Comparison of ENCODE assay signal across 2 cellular contexts in genomic region chr5:34957299-34957698, GRCh38.
TF ChIP-seq lines count a peak whose summit lies in the region.

No MANE protein-coding gene starts in this region.

TF ChIP-seq in liver, 16 proteins besides CTCF, POLR2A, EP300 and RAD21:
- TF ChIP-seq NR2F2 (IDR thresholded peaks at IDR 0.05) (peak; percentile 71), HNF4A (conservative IDR thresholded peaks at IDR 0.05) (peak; percentile 31 to 43), SP1 (IDR thresholded peaks at IDR 0.05) (no peak), RXRA (IDR thresholded peaks at IDR 0.05) (peak; percentile 65 to 73), TAF1 (conservative IDR thresholded peaks at IDR 0.05) (no peak)

TF ChIP-seq in HepG2, 621 proteins besides CTCF, POLR2A, EP300 and RAD21:
- TF ChIP-seq KLF6 (CRISPR knock-in tag; IDR thresholded peaks at IDR 0.05) (no peak), FOXO1 (CRISPR knock-in tag; IDR thresholded peaks at IDR 0.05) (no peak), KMT2A (CRISPR knock-in tag; IDR thresholded peaks at IDR 0.05) (no peak)
